8 cellular contexts compared by ENCODE assay signal in the genomic region with DNA sequence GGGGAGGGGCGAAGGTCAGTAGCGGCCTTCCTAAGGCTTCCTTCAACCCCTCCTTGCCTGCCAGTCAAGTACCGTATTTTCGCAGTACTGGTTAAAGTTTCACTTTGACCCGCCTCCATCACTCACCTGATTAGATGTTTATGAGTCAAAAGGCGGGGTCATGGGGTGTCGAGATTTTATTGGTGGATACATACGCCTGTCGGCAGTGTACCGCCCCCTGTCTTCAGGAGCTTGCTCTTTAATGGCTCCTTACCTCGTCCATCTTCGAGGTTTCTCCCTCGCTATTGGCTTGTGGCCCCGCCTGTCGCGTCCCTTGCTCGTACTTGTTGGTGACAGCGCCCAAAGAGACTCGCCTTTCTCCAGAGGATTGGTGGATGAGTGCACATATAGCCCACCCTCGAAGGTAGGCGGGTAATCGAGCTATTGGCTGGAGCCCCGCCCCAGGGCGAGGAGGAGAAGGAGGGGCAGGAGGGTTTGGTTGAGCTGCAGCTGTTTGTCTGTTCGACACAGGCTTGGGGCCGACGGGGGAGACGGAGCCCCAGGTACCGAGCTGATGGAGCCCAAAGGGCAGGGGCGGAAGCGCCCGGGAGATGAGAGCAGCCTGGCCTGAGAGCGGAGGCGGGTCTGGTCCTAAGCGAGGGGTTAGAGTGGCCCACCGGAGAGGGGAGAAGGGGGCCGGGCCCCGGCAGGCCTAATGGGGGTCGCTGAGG. TPM values are rescaled to one million over a fixed set of nuclear protein-coding genes. Genes with fewer than 3 reads are reported as not detected.
DNase-seq lines count a peak whose midpoint lies in the region; ATAC-seq and TF ChIP-seq lines count a peak whose summit lies in the region.

A gene with protein sequence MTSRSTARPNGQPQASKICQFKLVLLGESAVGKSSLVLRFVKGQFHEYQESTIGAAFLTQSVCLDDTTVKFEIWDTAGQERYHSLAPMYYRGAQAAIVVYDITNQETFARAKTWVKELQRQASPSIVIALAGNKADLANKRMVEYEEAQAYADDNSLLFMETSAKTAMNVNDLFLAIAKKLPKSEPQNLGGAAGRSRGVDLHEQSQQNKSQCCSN (plus strand): TSS at position 481 of the 710 bp plus-strand sequence. CDS start 12,883 bp downstream, outside the sequence.

- H3K27ac Mint-ChIP-seq in activated T-cell treated with anti-CD3 and anti-CD28 coated beads, Interleukin-2, amount 50 U/mL, for 24 hours = no peak within 1 kb of the TSS

- no peaks in the 10 kb centered on the region for H3K9me3 ChIP-seq in esophagus (ENCODE audit: control insufficient read depth in 2 of 2, insufficient read depth in 1 of 2, low read depth in 1 of 2, low read length in 1 of 2)
- H3K9me3 ChIP-seq in mucosa of rectum (ENCODE audit: control insufficient read depth in 2 of 2, low read length in 2 of 2) = no peaks in the 10 kb centered on the region

- DNase-seq in DMS79 (lab: John Stamatoyannopoulos, UW) = peak; percentile 99
- peak; percentile 85 for DNase-seq in KG1 (lab: John Stamatoyannopoulos, UW)
- peak; percentile 93 for DNase-seq in activated T-cell treated with anti-CD3 and anti-CD28 coated beads, Interleukin-2, amount 50 U/mL, for 24 hours
- DNase-seq in stimulated activated CD8-positive, alpha-beta memory T cell treated with anti-CD3 and anti-CD28 coated beads, Interleukin-4, amount 100 ng/mL, for 48 hours = peak; percentile 97

- H3K36me3 ChIP-seq in esophagus (ENCODE audit: control insufficient read depth in 2 of 2, insufficient read depth in 2 of 2, low read length in 1 of 2) = no peaks in the 10 kb centered on the region
- H3K36me3 ChIP-seq in mucosa of rectum (ENCODE audit: control insufficient read depth in 2 of 2, insufficient read depth in 2 of 2, low read length in 2 of 2) = no peaks in the 10 kb centered on the region

- H3K4me1 Mint-ChIP-seq in activated T-cell treated with anti-CD3 and anti-CD28 coated beads, Interleukin-2, amount 50 U/mL, for 24 hours (ENCODE audit: low read depth) = peaks cover 31% of the 10 kb centered on the region

- peak within 1 kb of the TSS; percentile 95 to 98 for H3K27ac ChIP-seq in esophagus (ENCODE audit: low read depth in 2 of 2, low read length in 1 of 2)
- peak within 1 kb of the TSS; percentile 95 to 97 for H3K27ac ChIP-seq in mucosa of rectum (ENCODE audit: low read depth in 2 of 2, low read length in 2 of 2)

- H3K36me3 Mint-ChIP-seq in activated T-cell treated with anti-CD3 and anti-CD28 coated beads, Interleukin-2, amount 50 U/mL, for 24 hours (ENCODE audit: low read depth) = peaks cover 25% of the 10 kb centered on the region

- H3K27me3 Mint-ChIP-seq in activated T-cell treated with anti-CD3 and anti-CD28 coated beads, Interleukin-2, amount 50 U/mL, for 24 hours = no peaks in the 10 kb centered on the region

- peak within 1 kb of the TSS; percentile 96 to 100 for H3K9ac ChIP-seq in mucosa of rectum (ENCODE audit: low read depth in 1 of 2, low read length in 2 of 2)

- WGBS in esophagus, 2 donors = 0% methylated on average over 39 of the region's 39 CpGs

- H3K4me3 ChIP-seq in esophagus (ENCODE audit: low read depth in 1 of 2, low read length in 2 of 2) = peak within 1 kb of the TSS; percentile 99
- H3K4me3 ChIP-seq in mucosa of rectum (ENCODE audit: low read length in 2 of 2) = peak within 1 kb of the TSS; percentile 88 to 99

- H3K4me1 ChIP-seq in esophagus (ENCODE audit: control insufficient read depth in 2 of 2, insufficient read depth in 2 of 2, low read length in 1 of 2) (no peaks in the 10 kb centered on the region), mucosa of rectum (ENCODE audit: control insufficient read depth in 2 of 2, insufficient read depth in 2 of 2, low read length in 2 of 2) (peaks cover 25 to 38% of the 10 kb centered on the region in 2 donors)

- no peaks in the 10 kb centered on the region for H3K27me3 ChIP-seq in esophagus (ENCODE audit: control insufficient read depth in 1 of 2, insufficient read depth in 2 of 2, low read length in 2 of 2)
- no peaks in the 10 kb centered on the region for H3K27me3 ChIP-seq in mucosa of rectum (ENCODE audit: control insufficient read depth in 2 of 2, insufficient read depth in 2 of 2, low read length in 2 of 2)

- ATAC-seq in GM21737 (IDR thresholded peaks at IDR 0.05; ENCODE audit: unreplicated experiment) = peak; percentile 87

- no peaks in the 10 kb centered on the region for H3K9me3 Mint-ChIP-seq in activated T-cell treated with anti-CD3 and anti-CD28 coated beads, Interleukin-2, amount 50 U/mL, for 24 hours

- H3K4me3 Mint-ChIP-seq in activated T-cell treated with anti-CD3 and anti-CD28 coated beads, Interleukin-2, amount 50 U/mL, for 24 hours = no peak within 1 kb of the TSS

TF ChIP-seq in PFSK-1, 5 proteins besides CTCF, POLR2A, EP300 and RAD21:
- TF ChIP-seq, protein P1, sequence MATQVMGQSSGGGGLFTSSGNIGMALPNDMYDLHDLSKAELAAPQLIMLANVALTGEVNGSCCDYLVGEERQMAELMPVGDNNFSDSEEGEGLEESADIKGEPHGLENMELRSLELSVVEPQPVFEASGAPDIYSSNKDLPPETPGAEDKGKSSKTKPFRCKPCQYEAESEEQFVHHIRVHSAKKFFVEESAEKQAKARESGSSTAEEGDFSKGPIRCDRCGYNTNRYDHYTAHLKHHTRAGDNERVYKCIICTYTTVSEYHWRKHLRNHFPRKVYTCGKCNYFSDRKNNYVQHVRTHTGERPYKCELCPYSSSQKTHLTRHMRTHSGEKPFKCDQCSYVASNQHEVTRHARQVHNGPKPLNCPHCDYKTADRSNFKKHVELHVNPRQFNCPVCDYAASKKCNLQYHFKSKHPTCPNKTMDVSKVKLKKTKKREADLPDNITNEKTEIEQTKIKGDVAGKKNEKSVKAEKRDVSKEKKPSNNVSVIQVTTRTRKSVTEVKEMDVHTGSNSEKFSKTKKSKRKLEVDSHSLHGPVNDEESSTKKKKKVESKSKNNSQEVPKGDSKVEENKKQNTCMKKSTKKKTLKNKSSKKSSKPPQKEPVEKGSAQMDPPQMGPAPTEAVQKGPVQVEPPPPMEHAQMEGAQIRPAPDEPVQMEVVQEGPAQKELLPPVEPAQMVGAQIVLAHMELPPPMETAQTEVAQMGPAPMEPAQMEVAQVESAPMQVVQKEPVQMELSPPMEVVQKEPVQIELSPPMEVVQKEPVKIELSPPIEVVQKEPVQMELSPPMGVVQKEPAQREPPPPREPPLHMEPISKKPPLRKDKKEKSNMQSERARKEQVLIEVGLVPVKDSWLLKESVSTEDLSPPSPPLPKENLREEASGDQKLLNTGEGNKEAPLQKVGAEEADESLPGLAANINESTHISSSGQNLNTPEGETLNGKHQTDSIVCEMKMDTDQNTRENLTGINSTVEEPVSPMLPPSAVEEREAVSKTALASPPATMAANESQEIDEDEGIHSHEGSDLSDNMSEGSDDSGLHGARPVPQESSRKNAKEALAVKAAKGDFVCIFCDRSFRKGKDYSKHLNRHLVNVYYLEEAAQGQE (IDR thresholded peaks at IDR 0.05; ENCODE audit: insufficient read depth in 1 of 2, low read depth in 2 of 2, low read length in 2 of 2) = 0 out of 4 replicates have a peak, but pooled peaks of 1 of the 2 experiments have one; percentile 19
- peak; percentile 74; the same call in 1 of the 2 replicates for TF ChIP-seq POLR2AphosphoS5 (IDR thresholded peaks at IDR 0.05; ENCODE audit: low read depth, low read length)
- TF ChIP-seq FOXP2 (optimal IDR thresholded peaks at IDR 0.05; ENCODE audit: borderline replicate concordance, extremely low read depth, extremely low read length, insufficient read depth) = peak; percentile 25
- peak; percentile 47; the same call in 1 of the 2 replicates for TF ChIP-seq TAF1 (IDR thresholded peaks at IDR 0.05; ENCODE audit: borderline replicate concordance, insufficient read depth, low read length)
- 0 out of 2 replicates have a peak, but pooled peaks have one; percentile 14 for TF ChIP-seq SIN3A (IDR thresholded peaks at IDR 0.05; ENCODE audit: borderline replicate concordance, insufficient read depth, low read length)

RNA-seq across cellular contexts. Expression of the gene that starts here (rescaled TPM):
- polyA plus RNA-seq in PFSK-1 (2012; ENCODE audit: insufficient read length, low read depth) = 41.0 TPM
- 10 to 100 TPM; 78.2 to 88.8 TPM for polyA plus RNA-seq in esophagus

Comparison
In these comparisons a context has a peak if more than half of its experiments do, and no peak if none do; other contexts are left out.
1. Peak in every context shown above with its lines: DNase-seq, ATAC-seq, H3K4me3 ChIP-seq and H3K27ac ChIP-seq.